Comparison of ENCODE assay signal across 2 cellular contexts in the genomic region with DNA sequence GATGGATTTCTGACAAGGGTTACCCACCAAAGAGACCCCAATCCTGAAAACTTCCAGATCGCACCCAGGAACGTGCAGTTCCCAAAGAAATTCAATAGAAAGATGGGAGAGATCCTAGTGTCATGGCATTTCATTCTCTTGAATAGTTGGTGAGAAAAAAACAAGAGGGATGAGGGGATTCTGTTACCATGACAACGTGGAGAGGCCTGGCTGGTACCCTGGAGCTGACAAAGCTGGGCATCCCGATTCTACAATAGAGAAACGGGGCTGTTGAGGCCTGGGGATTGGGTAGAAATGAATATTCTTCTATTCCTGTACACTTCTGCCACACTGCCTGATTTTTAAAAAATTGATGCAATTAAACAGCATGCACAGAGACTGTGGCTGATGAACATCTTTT.
TF ChIP-seq lines count a peak whose summit lies in the region.

No MANE protein-coding gene starts in this region.

TF ChIP-seq in HepG2, 621 proteins besides CTCF, POLR2A, EP300 and RAD21:
- TF ChIP-seq RFX1 (IDR thresholded peaks at IDR 0.05) (peak; percentile 57; the same call in 1 of the 2 replicates), RARA (CRISPR knock-in tag; IDR thresholded peaks at IDR 0.05) (no peak)

TF ChIP-seq in neural cell, 6 proteins besides CTCF, POLR2A, EP300 and RAD21:
- no peak for TF ChIP-seq EZH2 (IDR thresholded peaks at IDR 0.05; ENCODE audit: borderline replicate concordance, insufficient read depth, low read length, poor library complexity, severe bottlenecking)
- TF ChIP-seq TAF1 (IDR thresholded peaks at IDR 0.05; ENCODE audit: low read depth): no peak
- no peak for TF ChIP-seq POLR2AphosphoS5 (IDR thresholded peaks at IDR 0.05)
- TF ChIP-seq, protein P1, sequence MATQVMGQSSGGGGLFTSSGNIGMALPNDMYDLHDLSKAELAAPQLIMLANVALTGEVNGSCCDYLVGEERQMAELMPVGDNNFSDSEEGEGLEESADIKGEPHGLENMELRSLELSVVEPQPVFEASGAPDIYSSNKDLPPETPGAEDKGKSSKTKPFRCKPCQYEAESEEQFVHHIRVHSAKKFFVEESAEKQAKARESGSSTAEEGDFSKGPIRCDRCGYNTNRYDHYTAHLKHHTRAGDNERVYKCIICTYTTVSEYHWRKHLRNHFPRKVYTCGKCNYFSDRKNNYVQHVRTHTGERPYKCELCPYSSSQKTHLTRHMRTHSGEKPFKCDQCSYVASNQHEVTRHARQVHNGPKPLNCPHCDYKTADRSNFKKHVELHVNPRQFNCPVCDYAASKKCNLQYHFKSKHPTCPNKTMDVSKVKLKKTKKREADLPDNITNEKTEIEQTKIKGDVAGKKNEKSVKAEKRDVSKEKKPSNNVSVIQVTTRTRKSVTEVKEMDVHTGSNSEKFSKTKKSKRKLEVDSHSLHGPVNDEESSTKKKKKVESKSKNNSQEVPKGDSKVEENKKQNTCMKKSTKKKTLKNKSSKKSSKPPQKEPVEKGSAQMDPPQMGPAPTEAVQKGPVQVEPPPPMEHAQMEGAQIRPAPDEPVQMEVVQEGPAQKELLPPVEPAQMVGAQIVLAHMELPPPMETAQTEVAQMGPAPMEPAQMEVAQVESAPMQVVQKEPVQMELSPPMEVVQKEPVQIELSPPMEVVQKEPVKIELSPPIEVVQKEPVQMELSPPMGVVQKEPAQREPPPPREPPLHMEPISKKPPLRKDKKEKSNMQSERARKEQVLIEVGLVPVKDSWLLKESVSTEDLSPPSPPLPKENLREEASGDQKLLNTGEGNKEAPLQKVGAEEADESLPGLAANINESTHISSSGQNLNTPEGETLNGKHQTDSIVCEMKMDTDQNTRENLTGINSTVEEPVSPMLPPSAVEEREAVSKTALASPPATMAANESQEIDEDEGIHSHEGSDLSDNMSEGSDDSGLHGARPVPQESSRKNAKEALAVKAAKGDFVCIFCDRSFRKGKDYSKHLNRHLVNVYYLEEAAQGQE (IDR thresholded peaks at IDR 0.05; ENCODE audit: borderline replicate concordance): no peak
